ENCODE assay signal across 10 cellular contexts in genomic region chr7:151233804-151234203, GRCh38. TPM values are rescaled to one million over a fixed set of nuclear protein-coding genes. Genes with fewer than 3 reads are reported as not detected.
A peak's percentile ranks its signal among the peaks of the same experiment; 100 is the strongest.
DNase-seq lines count a peak whose midpoint lies in the region; ATAC-seq, FAIRE-seq and TF ChIP-seq lines count a peak whose summit lies in the region.
"Had no signal": no experiment of that assay in that cellular context is flagged by ENCODE, and none has a peak within 500 bp of the region (broad histone marks: within the 10 kb centered on the region; RNA-seq: fewer than 3 reads in every experiment).

No MANE protein-coding gene starts in this region.

- CTCF ChIA-PET in AG04449 (lab: Yijun Ruan, JAX): interaction anchor here (0.9 to 6.7 kb wide), 2 partner anchors 12 to 215 kb away, joined by 3 to 130 read pairs; partner anchors contain the start of gene SMARCD3

- intact Hi-C loops in breast epithelium (cut with DNase I; ENCODE audit: low total_unique reads): no loop called here

- H3K9ac ChIP-seq in HUES48 (ENCODE audit: low read depth, low read length): no peak overlapping the region

- peak overlapping the region; percentile 98 for H3K4me3 ChIP-seq in AG04449 (ENCODE audit: low read depth, low read length)
- H3K4me3 ChIP-seq in HUES48 (ENCODE audit: low read depth, low read length): peak overlapping the region; percentile 87
- H3K4me3 ChIP-seq in breast epithelium: peak overlapping the region in 2 of 3 donors; percentile 91 to 97
- H3K4me3 ChIP-seq in muscle layer of duodenum (ENCODE audit: low read depth in 1 of 2, low read length in 2 of 2): peak overlapping the region; percentile 93 to 94

- TF ChIP-seq CTCF in AG04449 (IDR thresholded peaks at IDR 0.05; ENCODE audit: insufficient read depth, low read length, missing control alignments) (no peak), breast epithelium (IDR thresholded peaks at IDR 0.05) (no peak)

- FAIRE-seq in GM12891 (lab: Jason Lieb, UNC): no peak
- FAIRE-seq: endometrium had no signal

- no peak overlapping the region for H3K27ac ChIP-seq in HUES48 (ENCODE audit: low read depth, low read length)
- H3K27ac ChIP-seq in breast epithelium: peak overlapping the region in 1 of 2 donors; percentile 86
- peak overlapping the region; percentile 86 for H3K27ac ChIP-seq in muscle layer of duodenum (ENCODE audit: low read length)

- POLR2A ChIA-PET in AG04449 (lab: Yijun Ruan, JAX): no interaction called here

- TF ChIP-seq POLR2A in breast epithelium (IDR thresholded peaks at IDR 0.05) (no peak), GM12891 (IDR thresholded peaks at IDR 0.05; ENCODE audit: low read depth, low read length) (no peak)

- H3K4me1 ChIP-seq in HUES48 (ENCODE audit: control insufficient read depth, insufficient read depth, low read length) (0 out of 2 replicates have a peak, but pooled peaks cover 5% of the 10 kb centered on the region), breast epithelium (peaks cover 9 to 11% of the 10 kb centered on the region in 2 donors), muscle layer of duodenum (ENCODE audit: control insufficient read depth in 1 of 2, insufficient read depth in 2 of 2, low read length in 2 of 2) (peaks cover 13 to 23% of the 10 kb centered on the region in 2 donors)

- H3K9me3 ChIP-seq in HUES48 (ENCODE audit: control insufficient read depth, insufficient read depth, low read length): no peaks in the 10 kb centered on the region
- H3K9me3 ChIP-seq in breast epithelium: no peaks in the 10 kb centered on the region
- H3K9me3 ChIP-seq in muscle layer of duodenum (ENCODE audit: control insufficient read depth in 1 of 2, low read length in 2 of 2): no peaks in the 10 kb centered on the region

- ATAC-seq in GM18858 (IDR thresholded peaks at IDR 0.05; ENCODE audit: unreplicated experiment): no peak

- no peaks in the 10 kb centered on the region for H3K27me3 ChIP-seq in HUES48 (ENCODE audit: control insufficient read depth, insufficient read depth, low read length)
- H3K27me3 ChIP-seq in breast epithelium: no peaks in the 10 kb centered on the region
- H3K27me3 ChIP-seq in muscle layer of duodenum (ENCODE audit: low read depth, low read length): no peaks in the 10 kb centered on the region

- no peak for DNase-seq in AG04449 (ENCODE audit: low read depth, low spot score)
- DNase-seq in breast epithelium (ENCODE audit: low spot score in 2 of 2): no peak
- DNase-seq in OCI-M1 (lab: John Stamatoyannopoulos, UW): no peak
- no peak for DNase-seq in dedifferentiated amniotic fluid mesenchymal stem cell (ENCODE audit: extremely low spot score)
- no peak for DNase-seq in GM12891 (ENCODE audit: insufficient read length, low spot score)

- H3K36me3 ChIP-seq in HUES48 (ENCODE audit: control insufficient read depth, insufficient read depth, low read length) (peaks cover 36% of the 10 kb centered on the region), breast epithelium (no peaks in the 10 kb centered on the region), muscle layer of duodenum (ENCODE audit: control insufficient read depth in 1 of 2, insufficient read depth in 2 of 2, low read length in 2 of 2) (peaks cover 22 to 34% of the 10 kb centered on the region in 2 donors)

TF ChIP-seq in GM12891, 5 proteins besides CTCF, POLR2A, EP300 and RAD21:
- no peak for TF ChIP-seq POU2F2 (IDR thresholded peaks at IDR 0.05; ENCODE audit: low read depth, low read length)
- no peak for TF ChIP-seq TAF1 (IDR thresholded peaks at IDR 0.05; ENCODE audit: low read depth, low read length)
TF ChIP-seq in GM12891: peak in this region for 0.

RNA-seq across cellular contexts. Expression of gene CHPF2, which starts 1.5 kb away (rescaled TPM):
- total RNA-seq in breast epithelium: 10 to 100 TPM; 24.5 to 40.6 (median 38.3) TPM
- polyA plus RNA-seq in GM12891 (2012; ENCODE audit: low read depth, missing spikeins): 17.7 TPM

RNA-seq across cellular contexts. Expression of gene ABCF2, which starts 6.8 kb away (rescaled TPM):
- total RNA-seq in breast epithelium: 10 to 100 TPM; 35.6 to 58.7 (median 42.2) TPM
- polyA plus RNA-seq in GM12891 (2012; ENCODE audit: low read depth, missing spikeins): 29.6 TPM

RNA-seq across cellular contexts. Expression of gene SMARCD3, which starts 14.7 kb away (rescaled TPM):
- total RNA-seq in breast epithelium: 10 to 100 TPM; 21.3 to 69.5 (median 43.5) TPM
- 4.5 TPM for polyA plus RNA-seq in GM12891 (2012; ENCODE audit: low read depth, missing spikeins)

RNA-seq across cellular contexts. Expression of gene H2BK1, which starts 23.5 kb away (rescaled TPM):
- total RNA-seq in breast epithelium: not detected
- polyA plus RNA-seq in GM12891 (2012; ENCODE audit: low read depth, missing spikeins): not detected
- total RNA-seq: SK-MEL-5 had no signal

RNA-seq across cellular contexts. Expression of gene ASB10, which starts 46.8 kb away (rescaled TPM):
- total RNA-seq in breast epithelium: not detected
- not detected for polyA plus RNA-seq in GM12891 (2012; ENCODE audit: low read depth, missing spikeins)
- total RNA-seq: SK-MEL-5 had no signal
